ENCODE assay signal across 16 cellular contexts in the genomic region with DNA sequence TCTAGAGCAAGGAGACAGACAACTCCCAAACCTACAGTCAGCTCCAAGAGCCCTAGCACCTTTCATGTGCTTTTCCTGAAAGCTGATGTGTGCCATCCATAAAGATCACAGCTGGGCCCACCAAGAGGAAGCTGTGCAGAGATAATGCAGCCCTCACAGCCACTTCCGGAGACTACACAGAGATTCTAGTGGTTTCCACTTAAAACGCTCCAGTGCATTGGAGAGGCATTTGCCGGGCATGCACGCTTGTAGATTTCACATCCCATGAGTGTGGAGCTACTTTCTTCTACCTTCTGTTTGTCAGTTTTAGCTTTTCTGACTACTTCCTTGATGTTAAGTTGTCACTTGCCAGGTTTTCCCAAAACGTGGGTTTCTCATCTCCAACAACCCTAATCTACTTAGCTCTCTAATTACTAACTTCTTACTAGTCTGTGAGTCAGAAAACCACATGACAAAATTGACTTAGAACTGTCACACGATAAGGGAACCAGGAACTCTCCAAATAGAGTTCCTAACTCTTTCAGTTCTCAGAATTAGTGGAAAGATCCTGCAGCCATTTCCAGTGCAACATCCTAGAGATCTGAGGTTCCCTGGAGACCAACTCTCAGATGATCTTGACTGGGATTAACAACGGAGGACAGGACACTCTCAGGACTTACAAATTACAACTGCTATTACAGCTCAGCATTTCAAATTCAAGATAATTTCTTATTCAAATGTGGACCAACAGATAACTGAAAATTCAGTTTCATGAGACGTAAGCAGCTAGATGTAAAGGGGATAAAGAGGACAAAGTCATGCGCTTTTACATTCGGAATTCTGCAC. TPM values are rescaled to one million over a fixed set of nuclear protein-coding genes. Genes with fewer than 3 reads are reported as not detected.
DNase-seq lines count a peak whose midpoint lies in the region; ATAC-seq and TF ChIP-seq lines count a peak whose summit lies in the region.
"Had no signal": no experiment of that assay in that cellular context is flagged by ENCODE, and none has a peak within 500 bp of the region (broad histone marks: within the 10 kb centered on the region; RNA-seq: fewer than 3 reads in every experiment).

No MANE protein-coding gene starts in this region.

- H3K27me3 ChIP-seq in right atrium auricular region (no peaks in the 10 kb centered on the region), heart right ventricle (no peaks in the 10 kb centered on the region), tibial artery (no peaks in the 10 kb centered on the region)
- H3K27me3 ChIP-seq: upper lobe of left lung had no signal

- WGBS in heart right ventricle, 2 donors = 58 to 60% methylated on average over 10 of the region's 10 CpGs

- peak; percentile 32 for DNase-seq in right atrium auricular region (ENCODE audit: low spot score)
- no peak for DNase-seq in heart right ventricle
- DNase-seq in OCI-M1 (lab: John Stamatoyannopoulos, UW) = peak; percentile 91
- peak; percentile 32 for DNase-seq in glomerular visceral epithelial cell (ENCODE audit: extremely low spot score)
- no peak for DNase-seq in NCI-H446 (lab: John Stamatoyannopoulos, UW)
- no peak for DNase-seq in NCI-H1092 (lab: John Stamatoyannopoulos, UW)
- DNase-seq in tibial artery = no peak
- DNase-seq in activated naive CD4-positive, alpha-beta T cell treated with anti-CD3 and anti-CD28 coated beads, Interleukin-2, amount 50 U/mL, for 16 hours = no peak
- DNase-seq: activated CD4-positive, alpha-beta T cell treated with anti-CD3 and anti-CD28 coated beads, Interleukin-2, amount 10 ng/mL, durations not matched to agents 24 days and 14 days; activated naive CD4-positive, alpha-beta T cell treated with anti-CD3 and anti-CD28 coated beads, Interleukin-2, amount 10 ng/mL, durations not matched to agents 7 days and 5 days; cerebellar nuclear complex; DMS 273 treated with DMSO at 0.1 percent for 48 hours; NCI-H187 treated with DMSO at 0.1 percent for 48 hours; NCI-H82; upper lobe of left lung had no signal

- H3K9me3 ChIP-seq in right atrium auricular region = no peaks in the 10 kb centered on the region
- no peaks in the 10 kb centered on the region for H3K9me3 ChIP-seq in heart right ventricle
- no peaks in the 10 kb centered on the region for H3K9me3 ChIP-seq in tibial artery
- H3K9me3 ChIP-seq: upper lobe of left lung had no signal

- peaks cover 83% of the 10 kb centered on the region for H3K36me3 ChIP-seq in right atrium auricular region
- peaks cover 0 to 89% (median 65%) of the 10 kb centered on the region in 9 donors for H3K36me3 ChIP-seq in heart right ventricle
- peaks cover 75 to 90% (median 80%) of the 10 kb centered on the region in 3 donors for H3K36me3 ChIP-seq in tibial artery

- ATAC-seq in heart right ventricle = no peak
- ATAC-seq: HCT116 had no signal

- H3K4me3 ChIP-seq in right atrium auricular region (no peak overlapping the region), heart right ventricle (no peak overlapping the region), tibial artery (no peak overlapping the region)
- H3K4me3 ChIP-seq: upper lobe of left lung had no signal

- no peak overlapping the region for H3K27ac ChIP-seq in right atrium auricular region
- peak overlapping the region in 3 of 10 donors; percentile 19 to 73 (median 29) for H3K27ac ChIP-seq in heart right ventricle
- H3K27ac ChIP-seq in tibial artery = no peak overlapping the region

- TF ChIP-seq CTCF in right atrium auricular region (IDR thresholded peaks at IDR 0.05) (no peak), heart right ventricle (IDR thresholded peaks at IDR 0.05) (no peak), tibial artery (IDR thresholded peaks at IDR 0.05) (no peak)

- peaks cover 0 to 87% of the 10 kb centered on the region in 2 donors for H3K4me1 ChIP-seq in right atrium auricular region
- H3K4me1 ChIP-seq in heart right ventricle = peaks cover 13 to 98% (median 94%) of the 10 kb centered on the region in 9 donors
- H3K4me1 ChIP-seq in tibial artery = peaks cover 0 to 30% (median 15%) of the 10 kb centered on the region in 4 donors

- intact Hi-C loops in heart right ventricle (cut with DNase I) = loop anchor here in 1 of 10 donors (10.0 kb wide), 1 partner anchor 62 kb away; no protein-coding TSS in a partner anchor
- intact Hi-C loops in tibial artery (cut with DNase I; ENCODE audit: low total_unique reads) = no loop called here

RNA-seq across cellular contexts. Expression of a gene that starts 28.6 kb away (rescaled TPM):
- total RNA-seq in right atrium auricular region (100 to 1,000 TPM; 160 to 164 TPM), heart right ventricle (100 to 1,000 TPM in 9 of 10 donors, 10 to 100 TPM in 1; 99.1 to 241 (median 158) TPM)
- polyA plus RNA-seq in heart right ventricle = 100 to 1,000 TPM in 1 of 2 donors, 10 to 100 TPM in 1; 62.0 to 178 TPM

Comparison
In these comparisons a context has a peak if more than half of its experiments do, and no peak if none do; other contexts are left out.
1. DNase-seq: peak in right atrium auricular region (single experiment), OCI-M1 (single experiment) and glomerular visceral epithelial cell (single experiment); none in heart right ventricle (0 of 2), NCI-H446 (0 of 2), NCI-H1092 (single experiment), tibial artery (0 of 2) and activated naive CD4-positive, alpha-beta T cell treated with anti-CD3 and anti-CD28 coated beads, Interleukin-2, amount 50 U/mL, for 16 hours (single experiment).